9 cellular contexts compared by ENCODE assay signal in the genomic region with DNA sequence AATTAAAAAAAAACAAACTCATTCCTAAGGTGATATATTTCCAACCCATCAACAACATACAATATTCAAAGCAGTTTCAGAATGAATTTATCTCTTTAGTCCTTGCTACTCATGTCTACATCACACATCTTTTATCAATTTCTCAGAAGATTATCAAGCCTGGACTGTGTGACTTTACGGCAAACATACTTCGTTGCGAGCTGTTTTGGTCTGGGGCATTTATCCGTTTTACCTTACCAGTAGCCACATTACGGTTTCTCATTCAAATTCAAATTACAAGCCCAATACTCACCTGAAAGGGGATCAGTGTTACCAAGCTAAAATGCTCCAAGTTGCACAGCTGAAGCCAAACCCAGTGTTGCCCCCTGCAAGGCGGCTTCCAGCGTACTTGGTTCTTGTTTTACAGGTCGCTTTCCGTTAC. TPM values are rescaled to one million over a fixed set of nuclear protein-coding genes. Genes with fewer than 3 reads are reported as not detected.
A peak's percentile ranks its signal among the peaks of the same experiment; 100 is the strongest.
DNase-seq lines count a peak whose midpoint lies in the region; ATAC-seq and TF ChIP-seq lines count a peak whose summit lies in the region.
"Had no signal": no experiment of that assay in that cellular context is flagged by ENCODE, and none has a peak within 500 bp of the region (broad histone marks: within the 10 kb centered on the region; RNA-seq: fewer than 3 reads in every experiment).

No MANE protein-coding gene starts in this region.

- peaks cover 58% of the 10 kb centered on the region for H3K4me1 Mint-ChIP-seq in activated CD4-positive, alpha-beta memory T cell treated with anti-CD3 and anti-CD28 coated beads, Interleukin-2, amount 10 ng/mL, durations not matched to agents 7 days and 5 days

- H3K27me3 Mint-ChIP-seq in activated CD4-positive, alpha-beta memory T cell treated with anti-CD3 and anti-CD28 coated beads, Interleukin-2, amount 10 ng/mL, durations not matched to agents 7 days and 5 days = no peaks in the 10 kb centered on the region

- no peak for ATAC-seq in GM21825 (IDR thresholded peaks at IDR 0.05; ENCODE audit: unreplicated experiment)

- H3K27ac ChIP-seq in HL-60 (replicated peaks) (peak overlapping the region; percentile 65), spleen (peak overlapping the region in 7 of 8 donors; percentile 84 to 100 (median 100))

- WGBS in spleen, 5 donors = 3 to 14% (median 11%) methylated on average over 9 of the region's 9 CpGs

- H3K4me1 ChIP-seq in spleen = peaks cover 52 to 72% (median 68%) of the 10 kb centered on the region in 6 donors

- POLR2A ChIA-PET in activated CD4-positive, alpha-beta memory T cell treated with anti-CD3 and anti-CD28 coated beads, Interleukin-2, amount 10 ng/mL, durations not matched to agents 7 days and 5 days (lab: Charles Lee) = interaction anchor here (1.1 to 13.4 kb wide), 12 partner anchors 16 to 998 kb away, joined by 3 to 378 read pairs (median 28); a partner anchor contains a TSS
- POLR2A ChIA-PET in HEK293T (lab: Yijun Ruan, JAX) = interaction anchor here (1.0 to 1.4 kb wide), 2 partner anchors 9 to 51 kb away, joined by 3 to 4 read pairs; no protein-coding TSS in a partner anchor

- no peak for TF ChIP-seq CTCF in HL-60 (IDR thresholded peaks at IDR 0.05; ENCODE audit: insufficient read depth, low read length)
- no peak for TF ChIP-seq CTCF in spleen (IDR thresholded peaks at IDR 0.05 in 8 of 11, conservative IDR thresholded peaks at IDR 0.05 in 3 of 11)

- peak in 1 of 2 experiments; percentile 36 for DNase-seq in HL-60 (ENCODE audit: low read depth in 1 of 2, low spot score in 1 of 2)
- DNase-seq in activated CD4-positive, alpha-beta memory T cell treated with anti-CD3 and anti-CD28 coated beads, Interleukin-2, amount 10 ng/mL, durations not matched to agents 7 days and 5 days = no peak
- peak; percentile 53 for DNase-seq in spleen
- no peak for DNase-seq in HEK293T (ENCODE audit: extremely low spot score)
- no peak for DNase-seq in HT-29 (ENCODE audit: low spot score)
- DNase-seq: cerebellar nuclear complex had no signal

- H3K27me3 ChIP-seq in HL-60 (ENCODE audit: insufficient read depth, poor library complexity, severe bottlenecking) (no peaks in the 10 kb centered on the region), spleen (replicated peaks in 1 of 7) (no peaks in the 10 kb centered on the region)

- no peaks in the 10 kb centered on the region for H3K9me3 Mint-ChIP-seq in activated CD4-positive, alpha-beta memory T cell treated with anti-CD3 and anti-CD28 coated beads, Interleukin-2, amount 10 ng/mL, durations not matched to agents 7 days and 5 days

- H3K36me3 Mint-ChIP-seq in activated CD4-positive, alpha-beta memory T cell treated with anti-CD3 and anti-CD28 coated beads, Interleukin-2, amount 10 ng/mL, durations not matched to agents 7 days and 5 days (ENCODE audit: low read depth) = peaks cover 69% of the 10 kb centered on the region

- no peak for TF ChIP-seq POLR2A in spleen (IDR thresholded peaks at IDR 0.05)

- peaks cover 12 to 60% (median 48%) of the 10 kb centered on the region in 6 donors for H3K36me3 ChIP-seq in spleen

- H3K4me3 ChIP-seq in HL-60 (replicated peaks; ENCODE audit: insufficient read depth, low read length) (peak overlapping the region; percentile 59), iPS-11a (ENCODE audit: low read depth, low read length) (peak overlapping the region; percentile 97), spleen (peak overlapping the region; percentile 64 to 96 (median 84))

- no peaks in the 10 kb centered on the region for H3K9me3 ChIP-seq in spleen

- CTCF ChIA-PET in activated CD4-positive, alpha-beta memory T cell treated with anti-CD3 and anti-CD28 coated beads, Interleukin-2, amount 10 ng/mL, durations not matched to agents 7 days and 5 days (lab: Charles Lee) = interaction anchor here (0.5 to 1.2 kb wide), 3 partner anchors 12 to 111 kb away, joined by 3 to 4 read pairs (median 3); a partner anchor contains a TSS
- CTCF ChIA-PET in HEK293T (lab: Yijun Ruan, JAX) = no interaction called here

- intact Hi-C loops in spleen (cut with DNase I; ENCODE audit: low total_unique reads) = loop anchor here (5.0 kb wide), 1 partner anchor 76 kb away; a partner anchor contains a TSS

- peak overlapping the region; percentile 80 for H3K27ac Mint-ChIP-seq in activated CD4-positive, alpha-beta memory T cell treated with anti-CD3 and anti-CD28 coated beads, Interleukin-2, amount 10 ng/mL, durations not matched to agents 7 days and 5 days

- H3K4me3 Mint-ChIP-seq in activated CD4-positive, alpha-beta memory T cell treated with anti-CD3 and anti-CD28 coated beads, Interleukin-2, amount 10 ng/mL, durations not matched to agents 7 days and 5 days = peak overlapping the region; percentile 91

TF ChIP-seq in HEK293T, 16 proteins besides CTCF, POLR2A, EP300 and RAD21:
- TF ChIP-seq LEF1 (IDR thresholded peaks at IDR 0.05; ENCODE audit: borderline replicate concordance) = no peak
- no peak for TF ChIP-seq FOXA1 (IDR thresholded peaks at IDR 0.05)
- TF ChIP-seq BHLHE40 (IDR thresholded peaks at IDR 0.05; ENCODE audit: borderline replicate concordance) = no peak
- no peak for TF ChIP-seq ELF4 (IDR thresholded peaks at IDR 0.05)
- TF ChIP-seq ARNT (IDR thresholded peaks at IDR 0.05) = no peak
- no peak for TF ChIP-seq FOXK2 (IDR thresholded peaks at IDR 0.05)
- no peak for TF ChIP-seq NFRKB (IDR thresholded peaks at IDR 0.05)
- no peak for TF ChIP-seq FOXM1 (IDR thresholded peaks at IDR 0.05; ENCODE audit: borderline replicate concordance)
- no peak for TF ChIP-seq L3MBTL2 (conservative IDR thresholded peaks at IDR 0.05)
TF ChIP-seq in HEK293T: peak in this region for 0.

RNA-seq across cellular contexts. Expression of a gene that starts 1.9 kb away (rescaled TPM):
- 100 to 1,000 TPM; 675 to 699 TPM for total RNA-seq in activated CD4-positive, alpha-beta memory T cell treated with anti-CD3 and anti-CD28 coated beads, Interleukin-2, amount 10 ng/mL, durations not matched to agents 7 days and 5 days
- 100 to 1,000 TPM; 653 to 931 (median 803) TPM for total RNA-seq in spleen
- 100 to 1,000 TPM; 214 to 468 (median 451) TPM for polyA plus RNA-seq in spleen
- total RNA-seq in HT-29 (2014; rRNA removed; shearing (Covaris generic)) = 436 and 484 TPM in 2 replicates

RNA-seq across cellular contexts. Expression of a gene that starts 59.3 kb away (rescaled TPM):
- under 1 TPM in 1 of 2 experiments, not detected in 1; 0.68 TPM for total RNA-seq in activated CD4-positive, alpha-beta memory T cell treated with anti-CD3 and anti-CD28 coated beads, Interleukin-2, amount 10 ng/mL, durations not matched to agents 7 days and 5 days
- 1 to 10 TPM in 1 of 7 donors, not detected in 6; 1.6 TPM for total RNA-seq in spleen
- under 1 TPM in 1 of 3 donors, not detected in 2; 0.12 TPM for polyA plus RNA-seq in spleen
- not detected in 2 replicates for total RNA-seq in HT-29 (2014; rRNA removed; shearing (Covaris generic))
- total RNA-seq: LHCN-M2 had no signal
